Comparison of ENCODE assay signal across 8 cellular contexts in genomic region chrX:154018518-154019060, GRCh38. TPM values are rescaled to one million over a fixed set of nuclear protein-coding genes. Genes with fewer than 3 reads are reported as not detected.
A peak's percentile ranks its signal among the peaks of the same experiment; 100 is the strongest.
DNase-seq lines count a peak whose midpoint lies in the region; ATAC-seq and TF ChIP-seq lines count a peak whose summit lies in the region.

No MANE protein-coding gene starts in this region.

- H3K4me1 Mint-ChIP-seq in Caco-2 (ENCODE audit: low read depth, unreplicated experiment) = no peaks in the 10 kb centered on the region
- peaks cover 23 to 24% of the 10 kb centered on the region in 2 donors for H3K4me1 Mint-ChIP-seq in effector memory CD8-positive, alpha-beta T cell (ENCODE audit: low read depth in 2 of 2)
- peaks cover 10% of the 10 kb centered on the region for H3K4me1 Mint-ChIP-seq in osteocyte (ENCODE audit: unreplicated experiment)

- no peak overlapping the region for H2AFZ ChIP-seq in OCI-LY3 (ENCODE audit: low read depth, low read length)

- H3K4me2 ChIP-seq in OCI-LY3 (ENCODE audit: low read length) = peak overlapping the region; percentile 95

- H3K4me3 ChIP-seq in Caco-2 (ENCODE audit: low read depth, low read length) (peak overlapping the region; percentile 63), OCI-LY3 (ENCODE audit: low read length) (peak overlapping the region; percentile 100)

- TF ChIP-seq CTCF in Caco-2 (IDR thresholded peaks at IDR 0.05; ENCODE audit: insufficient read depth in 1 of 2, low read depth in 1 of 2, low read length in 1 of 2, severe bottlenecking in 1 of 2, unreplicated experiment in 1 of 2) (no peak), OCI-LY3 (IDR thresholded peaks at IDR 0.05; ENCODE audit: low read depth, low read length) (no peak), osteocyte (IDR thresholded peaks at IDR 0.05) (no peak)

- H3K9me3 ChIP-seq in Caco-2 = no peaks in the 10 kb centered on the region
- H3K9me3 ChIP-seq in OCI-LY3 (ENCODE audit: insufficient read depth, low read length) = no peaks in the 10 kb centered on the region

- no peak for ATAC-seq in effector memory CD8-positive, alpha-beta T cell (replicated peaks)
- ATAC-seq in HG02870 (IDR thresholded peaks at IDR 0.05; ENCODE audit: unreplicated experiment) = no peak
- no peak for ATAC-seq in HG03159 (IDR thresholded peaks at IDR 0.05; ENCODE audit: unreplicated experiment)
- no peak for ATAC-seq in HG03469 (IDR thresholded peaks at IDR 0.05; ENCODE audit: unreplicated experiment)

- no peaks in the 10 kb centered on the region for H4K20me1 ChIP-seq in OCI-LY3 (ENCODE audit: insufficient read depth, low read length)

- DNase-seq in Caco-2 = no peak
- DNase-seq in effector memory CD8-positive, alpha-beta T cell = no peak
- no peak for DNase-seq in osteocyte (ENCODE audit: extremely low spot score, unreplicated experiment)
- DNase-seq in A172 (ENCODE audit: low spot score) = no peak

- H3K36me3 ChIP-seq in Caco-2 (ENCODE audit: control insufficient read depth, insufficient read depth, low read length) (no peaks in the 10 kb centered on the region), OCI-LY3 (replicated peaks; ENCODE audit: low read depth, low read length) (peaks cover 39% of the 10 kb centered on the region)

- H3K9ac ChIP-seq in OCI-LY3 (ENCODE audit: low read length) = peak overlapping the region; percentile 100

- peak overlapping the region; percentile 83 for H3K27ac ChIP-seq in OCI-LY3 (ENCODE audit: low read length)

- CTCF ChIA-PET in Caco-2 (lab: Charles Lee) = no interaction called here

- H3K36me3 Mint-ChIP-seq in Caco-2 (ENCODE audit: insufficient read depth, unreplicated experiment) (peaks cover 29% of the 10 kb centered on the region), osteocyte (ENCODE audit: unreplicated experiment) (peaks cover 3% of the 10 kb centered on the region)
- H3K36me3 Mint-ChIP-seq in effector memory CD8-positive, alpha-beta T cell (ENCODE audit: insufficient read depth) = peaks cover 51% of the 10 kb centered on the region

- H3K9me3 Mint-ChIP-seq in Caco-2 (ENCODE audit: unreplicated experiment) (no peaks in the 10 kb centered on the region), osteocyte (ENCODE audit: unreplicated experiment) (no peaks in the 10 kb centered on the region)
- H3K9me3 Mint-ChIP-seq in effector memory CD8-positive, alpha-beta T cell = no peaks in the 10 kb centered on the region

- TSS peak; percentile 37 for BruUV-seq in Caco-2 (replicated peaks; lab: Mats Ljungman, UMichigan)

- H3K27ac Mint-ChIP-seq in Caco-2 (ENCODE audit: unreplicated experiment) = peak overlapping the region; percentile 81
- H3K27ac Mint-ChIP-seq in effector memory CD8-positive, alpha-beta T cell = peak overlapping the region; percentile 91 to 94
- H3K27ac Mint-ChIP-seq in osteocyte (ENCODE audit: unreplicated experiment) = peak overlapping the region; percentile 85

- H3K4me1 ChIP-seq in Caco-2 (no peaks in the 10 kb centered on the region), OCI-LY3 (ENCODE audit: low read length) (peaks cover 19% of the 10 kb centered on the region)

- intact Hi-C loops in Caco-2 (cut with micrococcal nuclease; ENCODE audit: unreplicated experiment) = no loop called here

- H3K27me3 Mint-ChIP-seq in Caco-2 (ENCODE audit: insufficient read depth, unreplicated experiment) (no peaks in the 10 kb centered on the region), osteocyte (ENCODE audit: unreplicated experiment) (no peaks in the 10 kb centered on the region)
- H3K27me3 Mint-ChIP-seq in effector memory CD8-positive, alpha-beta T cell = no peaks in the 10 kb centered on the region

- peaks cover 56% of the 10 kb centered on the region for H3K79me2 ChIP-seq in OCI-LY3 (ENCODE audit: low read length)

- POLR2A ChIA-PET in Caco-2 (lab: Charles Lee) = no interaction called here

- H3K4me3 Mint-ChIP-seq in Caco-2 (ENCODE audit: unreplicated experiment) (peak overlapping the region; percentile 79), osteocyte (ENCODE audit: unreplicated experiment) (peak overlapping the region; percentile 76)
- peak overlapping the region; percentile 89 to 94 for H3K4me3 Mint-ChIP-seq in effector memory CD8-positive, alpha-beta T cell

- no peaks in the 10 kb centered on the region for H3K27me3 ChIP-seq in Caco-2 (replicated peaks; ENCODE audit: control insufficient read depth, insufficient read depth, low read length)
- no peaks in the 10 kb centered on the region for H3K27me3 ChIP-seq in OCI-LY3 (ENCODE audit: low read depth, low read length)

RNA-seq across cellular contexts. Expression of gene IRAK1, which starts 1.1 kb away (rescaled TPM):
- total RNA-seq in Caco-2 (2022) (119 and 126 TPM in 2 replicates), osteocyte (72.4 and 74.2 TPM in 2 replicates)
- total RNA-seq in A172 (2014; rRNA removed; shearing (Covaris generic)) = 192 and 220 TPM in 2 replicates

RNA-seq across cellular contexts. Expression of gene TMEM187, which starts 46.0 kb away (rescaled TPM):
- 4.9 and 6.6 TPM in 2 replicates for total RNA-seq in Caco-2 (2022)
- 19.2 and 19.3 TPM in 2 replicates for total RNA-seq in osteocyte
- 8.6 and 9.6 TPM in 2 replicates for total RNA-seq in A172 (2014; rRNA removed; shearing (Covaris generic))

RNA-seq across cellular contexts. Expression of gene HCFC1, which starts 47.0 kb away (rescaled TPM):
- total RNA-seq in Caco-2 (2022) = 93.7 and 95.6 TPM in 2 replicates
- total RNA-seq in osteocyte = 73.7 and 74.8 TPM in 2 replicates
- total RNA-seq in A172 (2014; rRNA removed; shearing (Covaris generic)) = 40.8 and 41.7 TPM in 2 replicates
